ENCODE assay signal across 18 cellular contexts in genomic region chr12:64800640-64801039, GRCh38. TPM values are rescaled to one million over a fixed set of nuclear protein-coding genes. Genes with fewer than 3 reads are reported as not detected.
DNase-seq lines count a peak whose midpoint lies in the region; ATAC-seq and TF ChIP-seq lines count a peak whose summit lies in the region.
"Had no signal": no experiment of that assay in that cellular context is flagged by ENCODE, and none has a peak within 500 bp of the region (broad histone marks: within the 10 kb centered on the region; RNA-seq: fewer than 3 reads in every experiment).

No MANE protein-coding gene starts in this region.

- intact Hi-C loops in mucosa of descending colon (cut with DNase I, micrococcal nuclease), result loop anchor here in 1 of 2 donors (5.0 kb wide), 1 partner anchor 322 kb away; the partner anchor contains the start of gene WIF1

- H3K36me3 ChIP-seq in mucosa of descending colon (ENCODE audit: low read depth), result no peaks in the 10 kb centered on the region
- H3K36me3 ChIP-seq: BLaER1 treated with 17β-estradiol and CSF1 and Interleukin-3, amounts not matched to agents 10 nM and 100 nM; MG63; neutrophil had no signal

- H3K4me3 Mint-ChIP-seq in endothelial cell (ENCODE audit: unreplicated experiment), result no peak overlapping the region

- TF ChIP-seq CTCF in endothelial cell (IDR thresholded peaks at IDR 0.05; ENCODE audit: unreplicated experiment) (no peak), omental fat pad (IDR thresholded peaks at IDR 0.05) (no peak), mucosa of descending colon (IDR thresholded peaks at IDR 0.05) (no peak)

- peaks cover 4% of the 10 kb centered on the region for H3K4me1 Mint-ChIP-seq in endothelial cell (ENCODE audit: unreplicated experiment)

- peak; percentile 78 for ATAC-seq in GM18870 (IDR thresholded peaks at IDR 0.05; ENCODE audit: unreplicated experiment)
- ATAC-seq in GM21529 (IDR thresholded peaks at IDR 0.05; ENCODE audit: unreplicated experiment), result peak; percentile 60
- ATAC-seq in HG03045 (IDR thresholded peaks at IDR 0.05; ENCODE audit: unreplicated experiment), result peak; percentile 67
- no peak for ATAC-seq in omental fat pad (ENCODE audit: low FRiP score)
- no peak for ATAC-seq in mucosa of descending colon
- ATAC-seq: sciatic nerve had no signal

- H3K9me3 Mint-ChIP-seq in endothelial cell (ENCODE audit: unreplicated experiment), result no peaks in the 10 kb centered on the region

- H3K27ac Mint-ChIP-seq in endothelial cell (ENCODE audit: unreplicated experiment), result peak overlapping the region; percentile 34

- no peaks in the 10 kb centered on the region for H3K27me3 Mint-ChIP-seq in endothelial cell (ENCODE audit: unreplicated experiment)

- H3K4me3 ChIP-seq in mucosa of descending colon, result no peak overlapping the region
- H3K4me3 ChIP-seq: BLaER1 treated with 17β-estradiol and CSF1 and Interleukin-3, amounts not matched to agents 10 nM and 100 nM; MG63 had no signal

- H3K4me1 ChIP-seq in mucosa of descending colon (ENCODE audit: low read depth), result no peaks in the 10 kb centered on the region

- H3K9me3 ChIP-seq in mucosa of descending colon, result no peaks in the 10 kb centered on the region
- H3K9me3 ChIP-seq: BLaER1 treated with 17β-estradiol and CSF1 and Interleukin-3, amounts not matched to agents 10 nM and 100 nM; MG63; neutrophil had no signal

- no peak for DNase-seq in endothelial cell (ENCODE audit: low spot score)
- DNase-seq in omental fat pad (ENCODE audit: low spot score), result no peak
- DNase-seq in mucosa of descending colon, result no peak
- no peak for DNase-seq in activated CD4-positive, CD25-positive, alpha-beta regulatory T cell treated with anti-CD3 and anti-CD28 coated beads, Interleukin-2, amount 50 U/mL, for 72 hours
- DNase-seq: activated CD8-positive, alpha-beta memory T cell treated with anti-CD3 and anti-CD28 coated beads for 24 hours; activated effector memory CD4-positive, alpha-beta T cell treated with anti-CD3 and anti-CD28 coated beads, Interleukin-2, amount 50 U/mL, for 16 hours; DMS79 treated with DMSO at 0.1 percent for 48 hours; kidney; MG63; NCI-H2171; stimulated activated CD4-positive, alpha-beta T cell treated with anti-CD3 and anti-CD28 coated beads, Interleukin-4, amount 100 ng/mL, for 24 hours; trophoblast cell had no signal

- no peaks in the 10 kb centered on the region for H3K36me3 Mint-ChIP-seq in endothelial cell (ENCODE audit: low read depth, unreplicated experiment)

RNA-seq across cellular contexts. Expression of gene TBC1D30, which starts 23.8 kb away (rescaled TPM):
- total RNA-seq in endothelial cell (ENCODE audit: unreplicated experiment), result 3.6 TPM
- 10 to 100 TPM in 2 of 4 donors, 1 to 10 TPM in 2; 2.6 to 20.9 (median 9.3) TPM for total RNA-seq in omental fat pad
- total RNA-seq in mucosa of descending colon, result 1 to 10 TPM; 3.6 to 8.7 (median 7.4) TPM

RNA-seq across cellular contexts. Expression of gene GNS, which starts 41.4 kb away (rescaled TPM):
- 80.2 TPM for total RNA-seq in endothelial cell (ENCODE audit: unreplicated experiment)
- 100 to 1,000 TPM; 131 to 204 (median 172) TPM for total RNA-seq in omental fat pad
- total RNA-seq in mucosa of descending colon, result 10 to 100 TPM; 57.4 to 79.2 (median 72.9) TPM

Comparison
In these comparisons a context has a peak if more than half of its experiments do, and no peak if none do; other contexts are left out.
1. ATAC-seq: peak in GM18870 (single experiment), GM21529 (single experiment) and HG03045 (single experiment); none in omental fat pad (single experiment) and mucosa of descending colon (single experiment).